Comparison of ENCODE assay signal across 9 cellular contexts in the genomic region with DNA sequence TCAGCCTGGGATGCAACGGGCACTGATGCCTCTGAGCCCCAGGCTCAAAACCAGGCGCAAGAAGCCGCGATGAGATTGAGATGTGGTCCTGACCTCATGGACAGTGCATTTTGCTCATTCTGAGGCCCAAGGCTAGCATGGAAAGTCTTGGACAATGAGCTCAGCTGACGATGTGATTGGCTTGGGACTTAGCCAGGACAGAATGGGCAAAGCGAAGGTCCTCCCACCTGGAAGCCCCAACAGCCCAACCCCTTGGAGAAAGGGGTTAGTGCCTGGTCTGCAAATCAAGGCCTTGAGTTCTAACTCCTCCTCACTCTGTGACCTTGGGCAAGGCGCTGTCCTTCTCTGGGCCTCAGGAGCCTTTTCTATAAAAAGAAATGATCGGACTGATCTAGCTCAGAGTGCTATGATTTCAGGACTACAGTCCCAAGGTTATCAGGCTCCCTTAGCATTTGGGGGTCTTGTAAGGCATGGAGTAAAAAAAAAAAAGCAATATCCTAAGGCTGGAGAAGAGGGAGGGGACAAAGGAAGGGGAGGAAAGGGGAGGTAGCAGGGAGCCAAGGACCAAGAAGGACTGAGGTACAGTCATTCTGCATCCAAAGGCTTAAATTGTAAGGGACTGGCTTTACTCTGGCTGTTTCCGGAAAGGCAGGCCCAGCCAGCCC. TPM values are rescaled to one million over a fixed set of nuclear protein-coding genes. Genes with fewer than 3 reads are reported as not detected.
DNase-seq lines count a peak whose midpoint lies in the region; ATAC-seq and TF ChIP-seq lines count a peak whose summit lies in the region.
"Had no signal": no experiment of that assay in that cellular context is flagged by ENCODE, and none has a peak within 500 bp of the region (broad histone marks: within the 10 kb centered on the region; RNA-seq: fewer than 3 reads in every experiment).

No MANE protein-coding gene starts in this region.

- H3K36me3 Mint-ChIP-seq in CD8-positive, alpha-beta memory T cell, result peaks cover 0 to 26% (median 2%) of the 10 kb centered on the region in 3 donors

- intact Hi-C loops in psoas muscle (cut with DNase I), result no loop called here

- 76 to 82% (median 81%) methylated on average over 9 of the region's 9 CpGs for WGBS in psoas muscle, 3 donors

- H2AFZ ChIP-seq in OCI-LY1 (ENCODE audit: low read length), result no peak overlapping the region

- H3K9ac ChIP-seq in OCI-LY1 (ENCODE audit: low read length) (peak overlapping the region; percentile 94; the same call in 1 of the 2 replicates), duodenal mucosa (ENCODE audit: low read depth in 1 of 2, low read length in 2 of 2) (peak overlapping the region in 1 of 2 donors; percentile 12)

- peak overlapping the region; percentile 43 for H3K4me3 ChIP-seq in CD8-positive, alpha-beta memory T cell (ENCODE audit: low read length)
- peak overlapping the region; percentile 87 for H3K4me3 ChIP-seq in OCI-LY1 (ENCODE audit: low read depth, low read length, poor library complexity, severe bottlenecking)
- peak overlapping the region; percentile 16 to 26 for H3K4me3 ChIP-seq in duodenal mucosa (ENCODE audit: low read depth in 1 of 2, low read length in 2 of 2)
- peak overlapping the region; percentile 38 for H3K4me3 ChIP-seq in psoas muscle

- no peak for TF ChIP-seq CTCF in OCI-LY1 (IDR thresholded peaks at IDR 0.05; ENCODE audit: low read length)
- no peak for TF ChIP-seq CTCF in psoas muscle (IDR thresholded peaks at IDR 0.05)
- TF ChIP-seq CTCF in GM20000 (IDR thresholded peaks at IDR 0.05; ENCODE audit: extremely low read depth, missing control alignments), result no peak

- H3K4me1 ChIP-seq in CD8-positive, alpha-beta memory T cell (ENCODE audit: insufficient read depth, low read length), result peaks cover 35% of the 10 kb centered on the region
- H3K4me1 ChIP-seq in OCI-LY1 (ENCODE audit: insufficient read depth, low read length, severe bottlenecking) (peaks cover 37% of the 10 kb centered on the region), duodenal mucosa (ENCODE audit: control insufficient read depth in 1 of 2, insufficient read depth in 2 of 2, low read length in 2 of 2) (peaks cover 25 to 36% of the 10 kb centered on the region in 2 donors), psoas muscle (peaks cover 32% of the 10 kb centered on the region)

- H3K27me3 ChIP-seq in CD8-positive, alpha-beta memory T cell (ENCODE audit: insufficient read depth, low read length, poor library complexity, severe bottlenecking), result no peaks in the 10 kb centered on the region
- H3K27me3 ChIP-seq in OCI-LY1 (ENCODE audit: insufficient read depth, low read length) (no peaks in the 10 kb centered on the region), duodenal mucosa (ENCODE audit: control insufficient read depth in 1 of 2, insufficient read depth in 2 of 2, low read length in 2 of 2) (peaks cover 0 to 5% of the 10 kb centered on the region in 2 donors), psoas muscle (ENCODE audit: insufficient read depth in 3 of 3, low read length in 2 of 3) (peaks cover 0 to 33% (median 0%) of the 10 kb centered on the region in 3 donors)

- peaks cover 13% of the 10 kb centered on the region for H3K79me2 ChIP-seq in OCI-LY1 (ENCODE audit: insufficient read depth, low read length)

- H3K27ac ChIP-seq in CD8-positive, alpha-beta memory T cell (ENCODE audit: low read depth, low read length), result peak overlapping the region; percentile 68
- peak overlapping the region; percentile 73 for H3K27ac ChIP-seq in OCI-LY1 (ENCODE audit: low read depth, low read length, poor library complexity, severe bottlenecking)
- no peak overlapping the region for H3K27ac ChIP-seq in duodenal mucosa (ENCODE audit: low read depth, low read length)
- H3K27ac ChIP-seq in psoas muscle, result peak overlapping the region; percentile 84

- H3K27me3 Mint-ChIP-seq in CD8-positive, alpha-beta memory T cell, result no peaks in the 10 kb centered on the region

- CTCF ChIA-PET in CD8-positive, alpha-beta memory T cell (lab: Charles Lee), result interaction anchor here (0.7 to 6.1 kb wide), 4 partner anchors 33 to 199 kb away, joined by 3 to 62 read pairs (median 4); partner anchors contain the start of gene UBE2L6

- no peaks in the 10 kb centered on the region for H3K9me3 Mint-ChIP-seq in CD8-positive, alpha-beta memory T cell

- peak overlapping the region; percentile 79 for H3K4me2 ChIP-seq in OCI-LY1 (ENCODE audit: low read length)

- H3F3A ChIP-seq in OCI-LY1 (ENCODE audit: insufficient read depth, low read length), result no peaks in the 10 kb centered on the region

- POLR2A ChIA-PET in CD8-positive, alpha-beta memory T cell (lab: Charles Lee), result interaction anchor here (1.9 kb wide), 1 partner anchor 34 kb away, joined by 9 read pairs; no protein-coding TSS in a partner anchor

- peaks cover 52 to 69% (median 64%) of the 10 kb centered on the region in 3 donors for H3K4me1 Mint-ChIP-seq in CD8-positive, alpha-beta memory T cell

- H3K27ac Mint-ChIP-seq in CD8-positive, alpha-beta memory T cell, result peak overlapping the region; percentile 92 to 97 (median 96)

- no peaks in the 10 kb centered on the region for H3K36me3 ChIP-seq in CD8-positive, alpha-beta memory T cell (ENCODE audit: insufficient read depth, low read length)
- H3K36me3 ChIP-seq in OCI-LY1 (ENCODE audit: insufficient read depth, low read length) (peaks cover 69% of the 10 kb centered on the region), duodenal mucosa (ENCODE audit: control insufficient read depth in 1 of 2, insufficient read depth in 2 of 2, low read length in 2 of 2) (no peaks in the 10 kb centered on the region), psoas muscle (ENCODE audit: insufficient read depth in 1 of 2, low read depth in 1 of 2) (peaks cover 3 to 4% of the 10 kb centered on the region in 2 donors)

- no peaks in the 10 kb centered on the region for H3K9me3 ChIP-seq in CD8-positive, alpha-beta memory T cell (ENCODE audit: low read length)
- H3K9me3 ChIP-seq in OCI-LY1 (ENCODE audit: low read length) (no peaks in the 10 kb centered on the region), duodenal mucosa (ENCODE audit: control insufficient read depth in 1 of 2, low read length in 2 of 2) (no peaks in the 10 kb centered on the region), psoas muscle (no peaks in the 10 kb centered on the region)

- no peak for DNase-seq in CD8-positive, alpha-beta memory T cell
- DNase-seq in psoas muscle (no peak), cortex of kidney (lab: John Stamatoyannopoulos, UW) (no peak), DMS153 treated with DMSO at 0.1 percent for 48 hours (lab: John Stamatoyannopoulos, UW; ENCODE audit: unreplicated experiment) (no peak), GM20000 (ENCODE audit: low spot score) (no peak), hippocampal formation (lab: John Stamatoyannopoulos, UW) (no peak)

- no peaks in the 10 kb centered on the region for H3K9me2 ChIP-seq in OCI-LY1 (ENCODE audit: low read depth, low read length)

- ATAC-seq in psoas muscle, result peak in 1 of 4 donors; percentile 3

- H3K4me3 Mint-ChIP-seq in CD8-positive, alpha-beta memory T cell, result peak overlapping the region; percentile 75 to 94 (median 90)

- H4K20me1 ChIP-seq in OCI-LY1 (ENCODE audit: insufficient read depth, low read length), result no peaks in the 10 kb centered on the region

RNA-seq across cellular contexts. Expression of gene SLC43A3, which starts 2.7 kb away (rescaled TPM):
- 100 to 1,000 TPM; 434 to 447 TPM for total RNA-seq in CD8-positive, alpha-beta memory T cell
- polyA plus RNA-seq in CD8-positive, alpha-beta memory T cell, result 32.6 TPM
- total RNA-seq in psoas muscle, result 10 to 100 TPM; 10.6 to 18.8 (median 16.0) TPM
- 10 to 100 TPM in 1 of 3 donors, 1 to 10 TPM in 2; 5.8 to 14.7 (median 6.4) TPM for polyA plus RNA-seq in psoas muscle

RNA-seq across cellular contexts. Expression of gene PRG2, which starts 33.8 kb away (rescaled TPM):
- under 1 TPM in 1 of 2 experiments, not detected in 1; 0.44 TPM for total RNA-seq in CD8-positive, alpha-beta memory T cell
- not detected for polyA plus RNA-seq in CD8-positive, alpha-beta memory T cell
- under 1 TPM in 1 of 4 donors, not detected in 3; 0.25 TPM for total RNA-seq in psoas muscle
- polyA plus RNA-seq in psoas muscle, result not detected

RNA-seq across cellular contexts. Expression of gene RTN4RL2, which starts 36.1 kb away (rescaled TPM):
- total RNA-seq in CD8-positive, alpha-beta memory T cell, result under 1 TPM; 0.24 to 0.27 TPM
- 0.28 TPM for polyA plus RNA-seq in CD8-positive, alpha-beta memory T cell
- total RNA-seq in psoas muscle, result 1 to 10 TPM in 1 of 4 donors, under 1 TPM in 3; 0.77 to 1.1 (median 0.84) TPM
- polyA plus RNA-seq in psoas muscle, result under 1 TPM; 0.44 to 0.61 (median 0.49) TPM

RNA-seq across cellular contexts. Expression of gene PRG3, which starts 43.3 kb away (rescaled TPM):
- not detected for total RNA-seq in CD8-positive, alpha-beta memory T cell
- not detected for polyA plus RNA-seq in CD8-positive, alpha-beta memory T cell
- not detected for total RNA-seq in psoas muscle
- not detected for polyA plus RNA-seq in psoas muscle
- total RNA-seq: subcutaneous adipose tissue had no signal

Comparison
In these comparisons a context has a peak if more than half of its experiments do, and no peak if none do; other contexts are left out.
1. H3K4me3 ChIP-seq: peak in every context shown above with its lines; median percentile 87 in OCI-LY1; 43 in CD8-positive, alpha-beta memory T cell; 38 in psoas muscle; 21 in duodenal mucosa.
2. RNA of gene SLC43A3, which starts 2.7 kb away (total RNA-seq): 434 to 447 TPM in CD8-positive, alpha-beta memory T cell; 10.6 to 18.8 TPM in psoas muscle; every median in the first group is over 10 times any median in the second.